Comparison of ENCODE assay signal across 19 cellular contexts in genomic region chr7:66142996-66143395, GRCh38. TPM values are rescaled to one million over a fixed set of nuclear protein-coding genes. Genes with fewer than 3 reads are reported as not detected.
A peak's percentile ranks its signal among the peaks of the same experiment; 100 is the strongest.
DNase-seq lines count a peak whose midpoint lies in the region; ATAC-seq, FAIRE-seq and TF ChIP-seq lines count a peak whose summit lies in the region.
"Had no signal": no experiment of that assay in that cellular context is flagged by ENCODE, and none has a peak within 500 bp of the region (broad histone marks: within the 10 kb centered on the region; RNA-seq: fewer than 3 reads in every experiment).

No MANE protein-coding gene starts in this region.

- H3K36me3 ChIP-seq in GM23338 (ENCODE audit: insufficient read depth) (peaks cover 27% of the 10 kb centered on the region), muscle layer of duodenum (ENCODE audit: control insufficient read depth in 1 of 2, insufficient read depth in 2 of 2, low read length in 2 of 2) (peaks cover 18% of the 10 kb centered on the region in 2 donors)

- no peak for DNase-seq in GM23338 (ENCODE audit: low spot score)
- peak; percentile 72 for DNase-seq in NCI-H2171 treated with DMSO at 0.1 percent for 48 hours (lab: John Stamatoyannopoulos, UW)
- DNase-seq in epithelial cell of prostate (ENCODE audit: low read depth, low spot score): peak; percentile 62
- DNase-seq in GM19239 (ENCODE audit: insufficient read length, low spot score): no peak
- no peak for DNase-seq in GOT3 (lab: John Stamatoyannopoulos, UW)
- no peak for DNase-seq in NCI-H2029 (lab: John Stamatoyannopoulos, UW)
- DNase-seq in stimulated activated CD4-positive, alpha-beta T cell treated with anti-CD3 and anti-CD28 coated beads, Interleukin-4, amount 100 ng/mL, for 24 hours: no peak
- DNase-seq: activated CD8-positive, alpha-beta memory T cell treated with anti-CD3 and anti-CD28 coated beads, Interleukin-2, amount 10 ng/mL, durations not matched to agents 7 days and 5 days; activated gamma-delta T cell treated with Interleukin-2 at 50 U/mL for 16 hours; GDM1; NCI-H1930; SHP77 treated with DMSO at 0.1 percent for 48 hours; small intestine; T1000; tibial artery had no signal

- H3K9me3 Mint-ChIP-seq in GM23338: no peaks in the 10 kb centered on the region; the same call in 2 of the 3 replicates

- H3K27ac Mint-ChIP-seq in GM23338: peak overlapping the region; percentile 54; the same call in 1 of the 2 replicates
- H3K27ac Mint-ChIP-seq: activated CD8-positive, alpha-beta memory T cell treated with anti-CD3 and anti-CD28 coated beads, Interleukin-2, amount 10 ng/mL, durations not matched to agents 7 days and 5 days had no signal

- H3F3A ChIP-seq in GM23338 (replicated peaks; ENCODE audit: low read depth): no peaks in the 10 kb centered on the region

- H3K36me3 Mint-ChIP-seq in GM23338 (ENCODE audit: low read depth): peaks cover 49% of the 10 kb centered on the region

- H3K4me1 ChIP-seq in GM23338 (ENCODE audit: insufficient read depth) (no peaks in the 10 kb centered on the region), muscle layer of duodenum (ENCODE audit: control insufficient read depth in 1 of 2, insufficient read depth in 2 of 2, low read length in 2 of 2) (peaks cover 0 to 19% of the 10 kb centered on the region in 2 donors)
- H3K4me1 ChIP-seq: parathyroid adenoma, tibial artery had no signal

- no peak for FAIRE-seq in GM19239 (lab: Jason Lieb, UNC)
- FAIRE-seq: astrocyte, GM12892, small intestine had no signal

- no peaks in the 10 kb centered on the region for H3K9me2 ChIP-seq in GM23338 (ENCODE audit: insufficient read depth)

- no peaks in the 10 kb centered on the region for H3K4me1 Mint-ChIP-seq in GM23338

- H3K27ac ChIP-seq in GM23338 (ENCODE audit: low read depth): no peak overlapping the region
- H3K27ac ChIP-seq in epithelial cell of prostate: peak overlapping the region; percentile 53
- peak overlapping the region; percentile 5 for H3K27ac ChIP-seq in muscle layer of duodenum (ENCODE audit: low read length)
- H3K27ac ChIP-seq: parathyroid adenoma, tibial artery had no signal

- no peak for TF ChIP-seq CTCF in GM23338 (conservative IDR thresholded peaks at IDR 0.05; ENCODE audit: low read depth in 2 of 2)

- H4K20me1 ChIP-seq in GM23338 (replicated peaks; ENCODE audit: insufficient read depth): peaks cover 10% of the 10 kb centered on the region; the same call in 1 of the 2 replicates

- H3K4me3 Mint-ChIP-seq in GM23338: no peak overlapping the region
- H3K4me3 Mint-ChIP-seq: activated CD8-positive, alpha-beta memory T cell treated with anti-CD3 and anti-CD28 coated beads, Interleukin-2, amount 10 ng/mL, durations not matched to agents 7 days and 5 days had no signal

- H3K4me2 ChIP-seq in GM23338: no peak overlapping the region

- H2AFZ ChIP-seq in GM23338: no peak overlapping the region
- H2AFZ ChIP-seq: parathyroid adenoma had no signal

- ATAC-seq in GM23338: no peak
- ATAC-seq: activated CD8-positive, alpha-beta memory T cell treated with anti-CD3 and anti-CD28 coated beads, Interleukin-2, amount 10 ng/mL, durations not matched to agents 7 days and 5 days had no signal

- H3K9me3 ChIP-seq in muscle layer of duodenum (ENCODE audit: control insufficient read depth in 1 of 2, low read length in 2 of 2): no peaks in the 10 kb centered on the region
- H3K9me3 ChIP-seq: tibial artery had no signal

- no peaks in the 10 kb centered on the region for H3K27me3 ChIP-seq in GM23338 (ENCODE audit: insufficient read depth)
- H3K27me3 ChIP-seq in muscle layer of duodenum (ENCODE audit: low read depth, low read length): no peaks in the 10 kb centered on the region
- H3K27me3 ChIP-seq: tibial artery had no signal

- H3K4me3 ChIP-seq in GM23338 (no peak overlapping the region), muscle layer of duodenum (ENCODE audit: low read depth in 1 of 2, low read length in 2 of 2) (no peak overlapping the region)
- H3K4me3 ChIP-seq: tibial artery had no signal

- H3K27me3 Mint-ChIP-seq in GM23338 (ENCODE audit: insufficient read depth, low read depth, poor library complexity): no peaks in the 10 kb centered on the region
- H3K27me3 Mint-ChIP-seq: activated CD8-positive, alpha-beta memory T cell treated with anti-CD3 and anti-CD28 coated beads, Interleukin-2, amount 10 ng/mL, durations not matched to agents 7 days and 5 days had no signal

- no peaks in the 10 kb centered on the region; the same call in 1 of the 2 replicates for H3K79me2 ChIP-seq in GM23338 (replicated peaks; ENCODE audit: insufficient read depth)

TF ChIP-seq in GM23338, 12 proteins besides CTCF, POLR2A, EP300 and RAD21:
- TF ChIP-seq POLR2AphosphoS5 (IDR thresholded peaks at IDR 0.05; ENCODE audit: low read depth): no peak
- TF ChIP-seq JUNB (IDR thresholded peaks at IDR 0.05; ENCODE audit: unreplicated experiment): no peak
- no peak for TF ChIP-seq EZH2 (IDR thresholded peaks at IDR 0.05; ENCODE audit: low read depth, unreplicated experiment)

RNA-seq across cellular contexts. Expression of gene CRCP, which starts 28.3 kb away (rescaled TPM):
- 43.4 and 60.5 TPM in 2 replicates for total RNA-seq in GM23338 (2014; rRNA removed; shearing (Covaris generic))
- polyA plus RNA-seq in GM23338 (2016; fragmentation: Nextera tagmentation; extraction: Ambion mirVana): 24.1 and 36.1 TPM in 2 replicates

Comparison
In these comparisons a context has a peak if more than half of its experiments do, and no peak if none do; other contexts are left out.
1. DNase-seq: peak in NCI-H2171 treated with DMSO at 0.1 percent for 48 hours (single experiment) and epithelial cell of prostate (single experiment); none in GM23338 (single experiment), GM19239 (single experiment), GOT3 (single experiment), NCI-H2029 (single experiment) and stimulated activated CD4-positive, alpha-beta T cell treated with anti-CD3 and anti-CD28 coated beads, Interleukin-4, amount 100 ng/mL, for 24 hours (single experiment).